In genomic region chr3:26596325-26596724, GRCh38 we compare ENCODE assay signal across 16 cellular contexts. TPM values are rescaled to one million over a fixed set of nuclear protein-coding genes. Genes with fewer than 3 reads are reported as not detected.
DNase-seq lines count a peak whose midpoint lies in the region; ATAC-seq and TF ChIP-seq lines count a peak whose summit lies in the region.
"Had no signal": no experiment of that assay in that cellular context is flagged by ENCODE, and none has a peak within 500 bp of the region (broad histone marks: within the 10 kb centered on the region; RNA-seq: fewer than 3 reads in every experiment).

No MANE protein-coding gene starts in this region.

- H3K27me3 Mint-ChIP-seq in endodermal cell (ENCODE audit: insufficient read depth): no peaks in the 10 kb centered on the region
- no peaks in the 10 kb centered on the region for H3K27me3 Mint-ChIP-seq in stimulated activated memory B cell treated with anti-CD40 and anti-IgM and Interleukin-4, amounts not matched to agents 10 μg/mL and 1 μg/mL and 100 μg/mL, for 72 hours
- H3K27me3 Mint-ChIP-seq: CD8-positive, alpha-beta memory T cell; IgD-negative memory B cell had no signal

- H3K4me3 Mint-ChIP-seq in endodermal cell: no peak overlapping the region
- no peak overlapping the region for H3K4me3 Mint-ChIP-seq in stimulated activated memory B cell treated with anti-CD40 and anti-IgM and Interleukin-4, amounts not matched to agents 10 μg/mL and 1 μg/mL and 100 μg/mL, for 72 hours
- H3K4me3 Mint-ChIP-seq: CD8-positive, alpha-beta memory T cell; H9; IgD-negative memory B cell had no signal

- H3K4me1 Mint-ChIP-seq in endodermal cell: no peaks in the 10 kb centered on the region
- H3K4me1 Mint-ChIP-seq in stimulated activated memory B cell treated with anti-CD40 and anti-IgM and Interleukin-4, amounts not matched to agents 10 μg/mL and 1 μg/mL and 100 μg/mL, for 72 hours: no peaks in the 10 kb centered on the region
- H3K4me1 Mint-ChIP-seq: CD8-positive, alpha-beta memory T cell; H9; IgD-negative memory B cell had no signal

- no peak for DNase-seq in DND-41
- peak; percentile 23 to 26 for DNase-seq in Kasumi-1 (lab: John Stamatoyannopoulos, UW)
- peak; percentile 95 for DNase-seq in OCI-M1 (lab: John Stamatoyannopoulos, UW)
- no peak for DNase-seq in endodermal cell
- no peak for DNase-seq in lower lobe of right lung
- DNase-seq: BE2C; CD8-positive, alpha-beta memory T cell; GM23248; H9 had no signal

- H3K9me3 Mint-ChIP-seq in endodermal cell: peaks cover 5% of the 10 kb centered on the region
- H3K9me3 Mint-ChIP-seq in stimulated activated memory B cell treated with anti-CD40 and anti-IgM and Interleukin-4, amounts not matched to agents 10 μg/mL and 1 μg/mL and 100 μg/mL, for 72 hours: peaks cover 3% of the 10 kb centered on the region

- H4K20me1 ChIP-seq in DND-41 (ENCODE audit: insufficient read depth, low read length): no peaks in the 10 kb centered on the region

- H3K4me3 ChIP-seq in DND-41 (ENCODE audit: low read depth in 1 of 2, low read length in 2 of 2) (no peak overlapping the region), endodermal cell (ENCODE audit: low read length) (no peak overlapping the region), lower lobe of right lung (no peak overlapping the region)
- H3K4me3 ChIP-seq: A549, GM12878, GM23248 had no signal

- ATAC-seq in DND-41 (ENCODE audit: insufficient read depth, low read depth) (peak; percentile 54; the same call in 2 of the 3 replicates), lower lobe of right lung (no peak), HG03280 (IDR thresholded peaks at IDR 0.05; ENCODE audit: unreplicated experiment) (no peak)
- no peak for ATAC-seq in stimulated activated memory B cell treated with anti-CD40 and anti-IgM and Interleukin-4, amounts not matched to agents 10 μg/mL and 1 μg/mL and 100 μg/mL, for 72 hours
- ATAC-seq: A549, GM12878 had no signal

- H3K9me3 ChIP-seq in DND-41 (ENCODE audit: insufficient read depth, low read length, severe bottlenecking) (no peaks in the 10 kb centered on the region), endodermal cell (ENCODE audit: control insufficient read depth, low read length) (no peaks in the 10 kb centered on the region), lower lobe of right lung (no peaks in the 10 kb centered on the region)
- H3K9me3 ChIP-seq: A549, BE2C had no signal

- H2AFZ ChIP-seq in DND-41 (ENCODE audit: low read depth, low read length): no peak overlapping the region
- H2AFZ ChIP-seq: GM23248 had no signal

- H3K4me1 ChIP-seq in DND-41 (ENCODE audit: insufficient read depth, low read length): no peaks in the 10 kb centered on the region
- H3K4me1 ChIP-seq in endodermal cell (ENCODE audit: control insufficient read depth, insufficient read depth, low read length): no peaks in the 10 kb centered on the region
- H3K4me1 ChIP-seq in lower lobe of right lung: no peaks in the 10 kb centered on the region
- H3K4me1 ChIP-seq: A549, BE2C had no signal

- no peaks in the 10 kb centered on the region for H3K79me2 ChIP-seq in DND-41 (ENCODE audit: insufficient read depth, low read length)

- intact Hi-C loops in lower lobe of right lung (cut with DNase I): no loop called here

- no peak overlapping the region for H3K4me2 ChIP-seq in DND-41 (ENCODE audit: insufficient read depth, low read length)
- H3K4me2 ChIP-seq: A549 had no signal

- H3K9ac ChIP-seq in DND-41 (ENCODE audit: low read depth, low read length): no peak overlapping the region
- H3K9ac ChIP-seq in endodermal cell (ENCODE audit: extremely low read depth, low read length, poor library complexity, severe bottlenecking): no peak overlapping the region
- H3K9ac ChIP-seq: GM23248 had no signal

- H3K27ac ChIP-seq in DND-41 (ENCODE audit: low read length): no peak overlapping the region
- H3K27ac ChIP-seq in endodermal cell (ENCODE audit: low read depth, low read length): no peak overlapping the region
- no peak overlapping the region for H3K27ac ChIP-seq in lower lobe of right lung
- H3K27ac ChIP-seq: A549, GM23248 had no signal

- H3K36me3 ChIP-seq in DND-41 (ENCODE audit: insufficient read depth, low read length): no peaks in the 10 kb centered on the region
- H3K36me3 ChIP-seq in endodermal cell (ENCODE audit: control insufficient read depth, insufficient read depth, low read length): no peaks in the 10 kb centered on the region
- no peaks in the 10 kb centered on the region for H3K36me3 ChIP-seq in lower lobe of right lung
- H3K36me3 ChIP-seq: BE2C had no signal

- H3K27me3 ChIP-seq in DND-41 (ENCODE audit: insufficient read depth, low read length, poor library complexity) (no peaks in the 10 kb centered on the region), endodermal cell (ENCODE audit: control insufficient read depth, insufficient read depth, low read length, poor library complexity, severe bottlenecking) (no peaks in the 10 kb centered on the region), lower lobe of right lung (ENCODE audit: low read depth) (no peaks in the 10 kb centered on the region)
- H3K27me3 ChIP-seq: BE2C had no signal

- no peaks in the 10 kb centered on the region for H3K36me3 Mint-ChIP-seq in endodermal cell (ENCODE audit: low read depth)
- H3K36me3 Mint-ChIP-seq in stimulated activated memory B cell treated with anti-CD40 and anti-IgM and Interleukin-4, amounts not matched to agents 10 μg/mL and 1 μg/mL and 100 μg/mL, for 72 hours: no peaks in the 10 kb centered on the region
- H3K36me3 Mint-ChIP-seq: CD8-positive, alpha-beta memory T cell; IgD-negative memory B cell had no signal

- H3K27ac Mint-ChIP-seq in endodermal cell: no peak overlapping the region
- H3K27ac Mint-ChIP-seq in stimulated activated memory B cell treated with anti-CD40 and anti-IgM and Interleukin-4, amounts not matched to agents 10 μg/mL and 1 μg/mL and 100 μg/mL, for 72 hours: no peak overlapping the region
- H3K27ac Mint-ChIP-seq: CD8-positive, alpha-beta memory T cell; IgD-negative memory B cell had no signal

- 85 to 100% methylated on average over 2 to 3 of the region's 3 CpGs for WGBS in endodermal cell (ENCODE audit: insufficient coverage in 1 of 2, insufficient read length in 1 of 2), 2 experiments

- TF ChIP-seq CTCF in DND-41 (IDR thresholded peaks at IDR 0.05; ENCODE audit: borderline replicate concordance, extremely low read depth, low read length, poor library complexity, severe bottlenecking) (no peak), endodermal cell (conservative IDR thresholded peaks at IDR 0.05) (no peak), lower lobe of right lung (IDR thresholded peaks at IDR 0.05) (no peak)

RNA-seq across cellular contexts. Expression of gene LRRC3B, which starts 26.2 kb away (rescaled TPM):
- under 1 TPM in 1 of 2 donors, not detected in 1; 0.26 TPM for total RNA-seq in endodermal cell
- polyA plus RNA-seq in endodermal cell (2013, experiment 1 of 2): 1.8 TPM
- polyA plus RNA-seq in endodermal cell (2013, experiment 2 of 2): 0.91 TPM
- total RNA-seq in lower lobe of right lung: 0.30 TPM
- total RNA-seq: CD8-positive, alpha-beta memory T cell; G401; GM12878; GM23248 had no signal
- polyA plus RNA-seq: A549; AG04450; CD8-positive, alpha-beta memory T cell; GM12878; GM23248; IgD-negative memory B cell had no signal

Comparison
In these comparisons a context has a peak if more than half of its experiments do, and no peak if none do; other contexts are left out.
1. DNase-seq: peak in Kasumi-1 (2 of 2) and OCI-M1 (single experiment); none in DND-41 (single experiment), endodermal cell (single experiment) and lower lobe of right lung (single experiment).